11 cellular contexts compared by ENCODE assay signal in genomic region chr17:31511176-31511540, GRCh38.
DNase-seq lines count a peak whose midpoint lies in the region; ATAC-seq and TF ChIP-seq lines count a peak whose summit lies in the region.
"Had no signal": no experiment of that assay in that cellular context is flagged by ENCODE, and none has a peak within 500 bp of the region (broad histone marks: within the 10 kb centered on the region; RNA-seq: fewer than 3 reads in every experiment).

No MANE protein-coding gene starts in this region.

- H3K4me2 ChIP-seq in neural progenitor cell: no peak overlapping the region

- POLR2A ChIA-PET in CD4-positive, alpha-beta memory T cell (lab: Charles Lee; ENCODE audit: partially characterized antibody): interaction anchor here (0.8 to 11.1 kb wide), 5 partner anchors 10 to 40 kb away, joined by 3 to 332 read pairs (median 3); no protein-coding TSS in a partner anchor

- no peaks in the 10 kb centered on the region for H3K27me3 Mint-ChIP-seq in CD4-positive, alpha-beta memory T cell
- peaks cover 2% of the 10 kb centered on the region for H3K27me3 Mint-ChIP-seq in activated T-helper 1 cell treated with anti-CD3 and anti-CD28 coated beads, Interleukin-12 subunit alpha, Interleukin-12 subunit beta, Interleukin-2, Interleukin-4 antibody, amounts not matched to agents 30 ng/mL and 10 ng/mL and 1 ng/mL, durations not matched to agents 14 hours and 24 hours and 36 hours (ENCODE audit: insufficient read depth)
- peaks cover 2% of the 10 kb centered on the region for H3K27me3 Mint-ChIP-seq in neural progenitor cell (ENCODE audit: insufficient read depth, low read depth)
- H3K27me3 Mint-ChIP-seq: progenitor cell of endocrine pancreas had no signal

- H3K36me3 ChIP-seq in CD4-positive, alpha-beta memory T cell (ENCODE audit: insufficient read depth, low read length): no peaks in the 10 kb centered on the region
- H3K36me3 ChIP-seq in mucosa of descending colon (ENCODE audit: low read depth) (no peaks in the 10 kb centered on the region), neural progenitor cell (no peaks in the 10 kb centered on the region)
- H3K36me3 ChIP-seq: thoracic aorta had no signal

- intact Hi-C loops in CD4-positive, alpha-beta memory T cell (cut with micrococcal nuclease): no loop called here
- intact Hi-C loops in activated T-helper 1 cell treated with anti-CD3 and anti-CD28 coated beads, Interleukin-12 subunit alpha, Interleukin-12 subunit beta, Interleukin-2, Interleukin-4 antibody, amounts not matched to agents 30 ng/mL and 10 ng/mL and 1 ng/mL, durations not matched to agents 14 hours and 24 hours and 36 hours (cut with micrococcal nuclease): no loop called here
- intact Hi-C loops in mucosa of descending colon (cut with DNase I, micrococcal nuclease): no loop called here

- H3F3A ChIP-seq in neural progenitor cell (ENCODE audit: low read depth): peaks cover 1% of the 10 kb centered on the region

- peak overlapping the region; percentile 94 to 99 (median 98) for H3K27ac Mint-ChIP-seq in CD4-positive, alpha-beta memory T cell
- H3K27ac Mint-ChIP-seq in activated T-helper 1 cell treated with anti-CD3 and anti-CD28 coated beads, Interleukin-12 subunit alpha, Interleukin-12 subunit beta, Interleukin-2, Interleukin-4 antibody, amounts not matched to agents 30 ng/mL and 10 ng/mL and 1 ng/mL, durations not matched to agents 14 hours and 24 hours and 36 hours: peak overlapping the region; percentile 100
- H3K27ac Mint-ChIP-seq in neural progenitor cell: no peak overlapping the region

- peaks cover 55% of the 10 kb centered on the region for H3K4me1 ChIP-seq in CD4-positive, alpha-beta memory T cell (ENCODE audit: insufficient read depth, low read length)
- H3K4me1 ChIP-seq in mucosa of descending colon (ENCODE audit: low read depth) (peaks cover 11% of the 10 kb centered on the region), neural progenitor cell (no peaks in the 10 kb centered on the region)

- CTCF ChIA-PET in CD4-positive, alpha-beta memory T cell (lab: Charles Lee; ENCODE audit: partially characterized antibody): interaction anchor here (0.8 to 5.4 kb wide), 6 partner anchors 13 to 143 kb away, joined by 3 to 51 read pairs (median 18); no protein-coding TSS in a partner anchor

- no peaks in the 10 kb centered on the region for H3K9me3 ChIP-seq in CD4-positive, alpha-beta memory T cell (ENCODE audit: control insufficient read depth in 1 of 2, low read length in 2 of 2)
- no peaks in the 10 kb centered on the region for H3K9me3 ChIP-seq in mucosa of descending colon
- H3K9me3 ChIP-seq in neural progenitor cell (ENCODE audit: low read depth): no peaks in the 10 kb centered on the region
- H3K9me3 ChIP-seq: thoracic aorta had no signal

- peaks cover 38 to 80% (median 54%) of the 10 kb centered on the region in 4 donors for H3K4me1 Mint-ChIP-seq in CD4-positive, alpha-beta memory T cell
- peaks cover 46% of the 10 kb centered on the region for H3K4me1 Mint-ChIP-seq in activated T-helper 1 cell treated with anti-CD3 and anti-CD28 coated beads, Interleukin-12 subunit alpha, Interleukin-12 subunit beta, Interleukin-2, Interleukin-4 antibody, amounts not matched to agents 30 ng/mL and 10 ng/mL and 1 ng/mL, durations not matched to agents 14 hours and 24 hours and 36 hours (ENCODE audit: low read depth)
- peaks cover 7% of the 10 kb centered on the region for H3K4me1 Mint-ChIP-seq in neural progenitor cell

- TF ChIP-seq CTCF in mucosa of descending colon (IDR thresholded peaks at IDR 0.05) (no peak), neural progenitor cell (IDR thresholded peaks at IDR 0.05) (no peak), GM20000 (IDR thresholded peaks at IDR 0.05; ENCODE audit: extremely low read depth, missing control alignments) (no peak)

- no peak overlapping the region for H2AFZ ChIP-seq in neural progenitor cell (replicated peaks)

- no peak overlapping the region for H3K4me3 ChIP-seq in CD4-positive, alpha-beta memory T cell (ENCODE audit: low read length in 2 of 2)
- H3K4me3 ChIP-seq in mucosa of descending colon (no peak overlapping the region), neural progenitor cell (no peak overlapping the region)

- peaks cover 3 to 4% of the 10 kb centered on the region in 2 donors for H3K36me3 Mint-ChIP-seq in CD4-positive, alpha-beta memory T cell
- H3K36me3 Mint-ChIP-seq in activated T-helper 1 cell treated with anti-CD3 and anti-CD28 coated beads, Interleukin-12 subunit alpha, Interleukin-12 subunit beta, Interleukin-2, Interleukin-4 antibody, amounts not matched to agents 30 ng/mL and 10 ng/mL and 1 ng/mL, durations not matched to agents 14 hours and 24 hours and 36 hours (ENCODE audit: low read depth): peaks cover 3% of the 10 kb centered on the region
- H3K36me3 Mint-ChIP-seq in neural progenitor cell: no peaks in the 10 kb centered on the region

- H3K9ac ChIP-seq in neural progenitor cell: no peak overlapping the region

- H3K4me3 Mint-ChIP-seq in CD4-positive, alpha-beta memory T cell: peak overlapping the region in 4 of 8 donors; percentile 15 to 43 (median 32)
- no peak overlapping the region for H3K4me3 Mint-ChIP-seq in activated T-helper 1 cell treated with anti-CD3 and anti-CD28 coated beads, Interleukin-12 subunit alpha, Interleukin-12 subunit beta, Interleukin-2, Interleukin-4 antibody, amounts not matched to agents 30 ng/mL and 10 ng/mL and 1 ng/mL, durations not matched to agents 14 hours and 24 hours and 36 hours
- H3K4me3 Mint-ChIP-seq in neural progenitor cell: no peak overlapping the region

- no peak for DNase-seq in CD4-positive, alpha-beta memory T cell
- peak; percentile 99 for DNase-seq in HT-29 (ENCODE audit: low spot score)
- no peak for DNase-seq in activated T-helper 1 cell treated with anti-CD3 and anti-CD28 coated beads, Interleukin-12 subunit alpha, Interleukin-12 subunit beta, Interleukin-2, Interleukin-4 antibody, amounts not matched to agents 30 ng/mL and 10 ng/mL and 1 ng/mL, durations not matched to agents 14 hours and 24 hours and 36 hours (ENCODE audit: low spot score)
- DNase-seq in mucosa of descending colon: peak; percentile 75 to 83 (median 77)
- no peak for DNase-seq in neural progenitor cell (ENCODE audit: low spot score)
- DNase-seq in GM20000 (ENCODE audit: low spot score): no peak
- no peak for DNase-seq in T1000 (lab: John Stamatoyannopoulos, UW)
- DNase-seq: NCI-H2227 treated with DMSO at 0.1 percent for 48 hours; stimulated activated CD4-positive, alpha-beta T cell treated with anti-CD3 and anti-CD28 coated beads, Interleukin-4, amount 100 ng/mL, for 4 hours had no signal

- peak; percentile 68 for ATAC-seq in mucosa of descending colon

- H3K27me3 ChIP-seq in CD4-positive, alpha-beta memory T cell (ENCODE audit: insufficient read depth, low read length): no peaks in the 10 kb centered on the region
- no peaks in the 10 kb centered on the region for H3K27me3 ChIP-seq in neural progenitor cell

- H4K20me1 ChIP-seq in neural progenitor cell (ENCODE audit: low read depth): no peaks in the 10 kb centered on the region

- H3K9me3 Mint-ChIP-seq in CD4-positive, alpha-beta memory T cell: no peaks in the 10 kb centered on the region
- no peaks in the 10 kb centered on the region for H3K9me3 Mint-ChIP-seq in activated T-helper 1 cell treated with anti-CD3 and anti-CD28 coated beads, Interleukin-12 subunit alpha, Interleukin-12 subunit beta, Interleukin-2, Interleukin-4 antibody, amounts not matched to agents 30 ng/mL and 10 ng/mL and 1 ng/mL, durations not matched to agents 14 hours and 24 hours and 36 hours
- no peaks in the 10 kb centered on the region for H3K9me3 Mint-ChIP-seq in neural progenitor cell

- H3K79me2 ChIP-seq in neural progenitor cell (ENCODE audit: low read depth): peaks cover 6% of the 10 kb centered on the region

- H3K27ac ChIP-seq in CD4-positive, alpha-beta memory T cell (ENCODE audit: low read depth, low read length): peak overlapping the region; percentile 72
- no peak overlapping the region for H3K27ac ChIP-seq in neural progenitor cell
- H3K27ac ChIP-seq: thoracic aorta had no signal

Comparison
In these comparisons a context has a peak if more than half of its experiments do, and no peak if none do; other contexts are left out.
1. DNase-seq: peak in HT-29 (single experiment) and mucosa of descending colon (3 of 3); none in CD4-positive, alpha-beta memory T cell (0 of 5), activated T-helper 1 cell treated with anti-CD3 and anti-CD28 coated beads, Interleukin-12 subunit alpha, Interleukin-12 subunit beta, Interleukin-2, Interleukin-4 antibody, amounts not matched to agents 30 ng/mL and 10 ng/mL and 1 ng/mL, durations not matched to agents 14 hours and 24 hours and 36 hours (single experiment), neural progenitor cell (single experiment), GM20000 (single experiment) and T1000 (single experiment).